8 cellular contexts compared by ENCODE assay signal in the genomic region with DNA sequence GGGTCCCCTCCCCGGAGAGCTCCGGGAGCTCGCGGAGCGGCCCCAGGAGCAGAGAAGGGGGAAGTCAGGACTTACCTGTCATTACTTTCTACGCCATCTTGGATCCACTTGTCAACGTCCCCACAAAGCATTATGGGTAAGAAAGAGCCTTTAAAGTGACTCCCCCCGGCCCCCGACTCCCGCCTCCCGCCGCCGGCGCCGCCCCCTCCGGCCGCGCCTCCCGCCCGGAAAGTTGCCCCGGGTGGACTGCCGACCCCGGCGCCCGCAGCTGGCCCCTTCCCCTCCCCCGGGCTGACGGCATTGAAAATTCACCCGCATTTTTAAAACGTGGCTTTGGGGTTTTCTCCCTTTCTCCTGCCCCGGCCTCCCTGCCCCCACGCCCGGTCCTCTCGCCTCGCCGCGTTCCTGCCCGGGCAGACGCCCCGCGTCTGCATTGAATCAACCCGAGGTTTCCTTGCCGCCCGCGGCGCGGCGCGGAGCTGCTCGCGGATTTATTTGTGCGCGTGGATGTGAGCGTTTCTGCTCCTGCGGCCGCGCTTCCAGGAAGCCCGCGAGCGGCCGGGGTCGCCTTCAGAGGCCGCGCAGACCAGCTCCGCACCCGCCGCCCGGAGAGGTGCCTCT.
DNase-seq lines count a peak whose midpoint lies in the region; ATAC-seq and TF ChIP-seq lines count a peak whose summit lies in the region.

A gene with protein sequence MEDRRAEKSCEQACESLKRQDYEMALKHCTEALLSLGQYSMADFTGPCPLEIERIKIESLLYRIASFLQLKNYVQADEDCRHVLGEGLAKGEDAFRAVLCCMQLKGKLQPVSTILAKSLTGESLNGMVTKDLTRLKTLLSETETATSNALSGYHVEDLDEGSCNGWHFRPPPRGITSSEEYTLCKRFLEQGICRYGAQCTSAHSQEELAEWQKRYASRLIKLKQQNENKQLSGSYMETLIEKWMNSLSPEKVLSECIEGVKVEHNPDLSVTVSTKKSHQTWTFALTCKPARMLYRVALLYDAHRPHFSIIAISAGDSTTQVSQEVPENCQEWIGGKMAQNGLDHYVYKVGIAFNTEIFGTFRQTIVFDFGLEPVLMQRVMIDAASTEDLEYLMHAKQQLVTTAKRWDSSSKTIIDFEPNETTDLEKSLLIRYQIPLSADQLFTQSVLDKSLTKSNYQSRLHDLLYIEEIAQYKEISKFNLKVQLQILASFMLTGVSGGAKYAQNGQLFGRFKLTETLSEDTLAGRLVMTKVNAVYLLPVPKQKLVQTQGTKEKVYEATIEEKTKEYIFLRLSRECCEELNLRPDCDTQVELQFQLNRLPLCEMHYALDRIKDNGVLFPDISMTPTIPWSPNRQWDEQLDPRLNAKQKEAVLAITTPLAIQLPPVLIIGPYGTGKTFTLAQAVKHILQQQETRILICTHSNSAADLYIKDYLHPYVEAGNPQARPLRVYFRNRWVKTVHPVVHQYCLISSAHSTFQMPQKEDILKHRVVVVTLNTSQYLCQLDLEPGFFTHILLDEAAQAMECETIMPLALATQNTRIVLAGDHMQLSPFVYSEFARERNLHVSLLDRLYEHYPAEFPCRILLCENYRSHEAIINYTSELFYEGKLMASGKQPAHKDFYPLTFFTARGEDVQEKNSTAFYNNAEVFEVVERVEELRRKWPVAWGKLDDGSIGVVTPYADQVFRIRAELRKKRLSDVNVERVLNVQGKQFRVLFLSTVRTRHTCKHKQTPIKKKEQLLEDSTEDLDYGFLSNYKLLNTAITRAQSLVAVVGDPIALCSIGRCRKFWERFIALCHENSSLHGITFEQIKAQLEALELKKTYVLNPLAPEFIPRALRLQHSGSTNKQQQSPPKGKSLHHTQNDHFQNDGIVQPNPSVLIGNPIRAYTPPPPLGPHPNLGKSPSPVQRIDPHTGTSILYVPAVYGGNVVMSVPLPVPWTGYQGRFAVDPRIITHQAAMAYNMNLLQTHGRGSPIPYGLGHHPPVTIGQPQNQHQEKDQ (N-terminal part only) (minus strand): TSS at position 124 of the 621 bp plus-strand sequence. CDS start 26,392 bp downstream, outside the sequence.

- no peak for TF ChIP-seq CTCF in choroid plexus epithelial cell (conservative IDR thresholded peaks at IDR 0.05; ENCODE audit: low read depth, low read length)

- peak; percentile 66 for DNase-seq in NK-92 treated with Interleukin-12 subunit alpha and Interleukin-12 subunit beta, amount 100 ng/mL, for 24 hours (lab: John Stamatoyannopoulos, UW)
- DNase-seq in NK-92 (lab: John Stamatoyannopoulos, UW; ENCODE audit: unreplicated experiment) (no peak), NCI-H510A treated with DMSO at 0.1 percent for 48 hours (lab: John Stamatoyannopoulos, UW) (peak; percentile 91), choroid plexus epithelial cell (ENCODE audit: low read depth) (peak; percentile 89), kidney tubule cell (ENCODE audit: low spot score) (peak; percentile 87)
- DNase-seq in activated CD4-positive, alpha-beta T cell treated with anti-CD3 and anti-CD28 coated beads for 24 hours (ENCODE audit: low read depth in 2 of 2), result peak; percentile 53 to 61
- DNase-seq in stimulated activated CD4-positive, alpha-beta T cell treated with anti-CD3 and anti-CD28 coated beads, Interleukin-15, amount 100 ng/mL, for 24 hours, result peak; percentile 82

- ATAC-seq in HG03342 (IDR thresholded peaks at IDR 0.05; ENCODE audit: unreplicated experiment), result peak; percentile 44

- H3K4me3 ChIP-seq in choroid plexus epithelial cell (ENCODE audit: low read depth, low read length), result peak within 1 kb of the TSS; percentile 90
